Comparison of ENCODE assay signal across 8 cellular contexts in genomic region chr6:10411915-10412164, GRCh38. TPM values are rescaled to one million over a fixed set of nuclear protein-coding genes. Genes with fewer than 3 reads are reported as not detected.
DNase-seq lines count a peak whose midpoint lies in the region; ATAC-seq and TF ChIP-seq lines count a peak whose summit lies in the region.

No MANE protein-coding gene starts in this region.

- no peaks in the 10 kb centered on the region for H3K36me3 Mint-ChIP-seq in nephron progenitor cell (ENCODE audit: low read depth)

- H3K36me3 ChIP-seq in effector memory CD4-positive, alpha-beta T cell (ENCODE audit: control insufficient read depth, insufficient read depth, low read length), result no peaks in the 10 kb centered on the region

- H3K4me3 ChIP-seq in LNCaP clone FGC (ENCODE audit: low read depth, low read length), result peak overlapping the region; percentile 75
- peak overlapping the region; percentile 76 for H3K4me3 ChIP-seq in effector memory CD4-positive, alpha-beta T cell (ENCODE audit: insufficient read depth, low read depth, low read length, poor library complexity, severe bottlenecking)

- no peak overlapping the region for H3K27ac ChIP-seq in effector memory CD4-positive, alpha-beta T cell (ENCODE audit: insufficient read depth, low read length, poor library complexity, severe bottlenecking)

- H3K4me3 Mint-ChIP-seq in nephron progenitor cell, result peak overlapping the region; percentile 79

- H3K4me1 Mint-ChIP-seq in nephron progenitor cell, result peaks cover 43% of the 10 kb centered on the region

- H3K27me3 Mint-ChIP-seq in nephron progenitor cell (ENCODE audit: low read depth, poor library complexity), result peaks cover 100% of the 10 kb centered on the region

- peaks cover 7% of the 10 kb centered on the region for H3K9me3 ChIP-seq in effector memory CD4-positive, alpha-beta T cell (ENCODE audit: control insufficient read depth, low read length)

- peak; percentile 0 for ATAC-seq in GM18868 (IDR thresholded peaks at IDR 0.05; ENCODE audit: unreplicated experiment)
- ATAC-seq in esophagus mucosa, result no peak
- ATAC-seq in HG02623 (IDR thresholded peaks at IDR 0.05; ENCODE audit: unreplicated experiment), result no peak
- no peak for ATAC-seq in HG03460 (IDR thresholded peaks at IDR 0.05; ENCODE audit: unreplicated experiment)
- no peak for ATAC-seq in GM19455 (IDR thresholded peaks at IDR 0.05; ENCODE audit: unreplicated experiment)

- H3K27ac Mint-ChIP-seq in nephron progenitor cell, result no peak overlapping the region

- peaks cover 23% of the 10 kb centered on the region for H3K4me1 ChIP-seq in effector memory CD4-positive, alpha-beta T cell (ENCODE audit: control insufficient read depth, insufficient read depth, low read length, poor library complexity, severe bottlenecking)

- DNase-seq in LNCaP clone FGC (ENCODE audit: low read depth) (no peak), nephron progenitor cell (no peak)
- no peak for DNase-seq in effector memory CD4-positive, alpha-beta T cell

- TF ChIP-seq CTCF in LNCaP clone FGC (IDR thresholded peaks at IDR 0.05; ENCODE audit: control insufficient read depth, extremely low read depth, insufficient read depth) (no peak), nephron progenitor cell (IDR thresholded peaks at IDR 0.05) (no peak)

- H3K27me3 ChIP-seq in effector memory CD4-positive, alpha-beta T cell (replicated peaks; ENCODE audit: control insufficient read depth, insufficient read depth, low read length, poor library complexity, severe bottlenecking), result peaks cover 65% of the 10 kb centered on the region

- H3K9me3 Mint-ChIP-seq in nephron progenitor cell, result peaks cover 15% of the 10 kb centered on the region

RNA-seq across cellular contexts. Expression of gene TFAP2A, which starts 3.0 kb away (rescaled TPM):
- 59.6 TPM for total RNA-seq in esophagus mucosa
